8 cellular contexts compared by ENCODE assay signal in genomic region chr7:140697447-140698143, GRCh38. TPM values are rescaled to one million over a fixed set of nuclear protein-coding genes. Genes with fewer than 3 reads are reported as not detected.
DNase-seq lines count a peak whose midpoint lies in the region; ATAC-seq and TF ChIP-seq lines count a peak whose summit lies in the region.

No MANE protein-coding gene starts in this region.

- no peak for TF ChIP-seq POLR2A in stomach (IDR thresholded peaks at IDR 0.05)

- H3K36me3 Mint-ChIP-seq in activated naive CD4-positive, alpha-beta T cell treated with anti-CD3 and anti-CD28 coated beads, Interleukin-2, amount 50 U/mL, for 72 hours = peaks cover 12 to 14% of the 10 kb centered on the region in 2 donors

- no peaks in the 10 kb centered on the region for H3K27me3 ChIP-seq in stomach

- no peaks in the 10 kb centered on the region for H3K9me3 Mint-ChIP-seq in activated naive CD4-positive, alpha-beta T cell treated with anti-CD3 and anti-CD28 coated beads, Interleukin-2, amount 50 U/mL, for 72 hours

- no peak for DNase-seq in activated naive CD4-positive, alpha-beta T cell treated with anti-CD3 and anti-CD28 coated beads, Interleukin-2, amount 50 U/mL, for 72 hours (ENCODE audit: low spot score in 2 of 2)
- DNase-seq in iris pigment epithelial cell (ENCODE audit: low read depth) = peak; percentile 54
- no peak for DNase-seq in stomach
- DNase-seq in G401 (ENCODE audit: low spot score) = no peak
- DNase-seq in NCI-H2107 treated with DMSO at 0.1 percent for 48 hours (lab: John Stamatoyannopoulos, UW; ENCODE audit: unreplicated experiment) = no peak
- no peak for DNase-seq in stimulated activated naive CD4-positive, alpha-beta T cell treated with Interleukin-2 at 50 U/mL for 16 hours (lab: John Stamatoyannopoulos, UW)

- TF ChIP-seq CTCF in HEK293 (tag by site-specific recombination; IDR thresholded peaks at IDR 0.05) = no peak; the same call in 1 of the 2 replicates
- TF ChIP-seq CTCF in stomach (IDR thresholded peaks at IDR 0.05) = no peak

- CTCF ChIA-PET in HEK293 (lab: Yijun Ruan, JAX) = no interaction called here

- intact Hi-C loops in stomach (cut with DNase I; ENCODE audit: low total_unique reads) = no loop called here

- H3K4me1 ChIP-seq in HEK293 (ENCODE audit: control insufficient read depth, insufficient read depth, low read length) (no peaks in the 10 kb centered on the region), stomach (peaks cover 17 to 30% (median 27%) of the 10 kb centered on the region in 4 donors)

- no peak for ATAC-seq in activated naive CD4-positive, alpha-beta T cell treated with anti-CD3 and anti-CD28 coated beads, Interleukin-2, amount 50 U/mL, for 72 hours
- no peak for ATAC-seq in HG03135 (IDR thresholded peaks at IDR 0.05; ENCODE audit: unreplicated experiment)

- H3K27ac ChIP-seq in HEK293 (ENCODE audit: extremely low read depth, low read depth, low read length) = peak overlapping the region; percentile 79
- H3K27ac ChIP-seq in stomach = peak overlapping the region; percentile 96 to 98 (median 97)

- H3K9me3 ChIP-seq in HEK293 (ENCODE audit: control insufficient read depth, insufficient read depth, low read depth, low read length) (no peaks in the 10 kb centered on the region), stomach (no peaks in the 10 kb centered on the region)

- peak overlapping the region; percentile 87 for H3K4me3 ChIP-seq in HEK293 (ENCODE audit: low read depth, low read length)
- H3K4me3 ChIP-seq in stomach = peak overlapping the region; percentile 82 to 94 (median 89)

- no peak for TF ChIP-seq EP300 in stomach (IDR thresholded peaks at IDR 0.05)

- POLR2A ChIA-PET in HEK293 (lab: Yijun Ruan, JAX) = no interaction called here

- peak overlapping the region; percentile 97 to 98 for H3K27ac Mint-ChIP-seq in activated naive CD4-positive, alpha-beta T cell treated with anti-CD3 and anti-CD28 coated beads, Interleukin-2, amount 50 U/mL, for 72 hours

- in situ Hi-C loops in G401 (cut with HindIII; ENCODE audit: low sequenced_read_pairs) = no loop called here

- WGBS in stomach, 5 donors = 22 to 27% (median 24%) methylated on average over 23 to 24 of the region's 24 CpGs

- H3K36me3 ChIP-seq in HEK293 (ENCODE audit: control insufficient read depth in 2 of 2, insufficient read depth in 1 of 2, low read length in 2 of 2) (peaks cover 0 to 37% of the 10 kb centered on the region in 2 experiments; a peak in 1 of 3 replicates), stomach (peaks cover 0 to 11% (median 8%) of the 10 kb centered on the region in 4 donors)

TF ChIP-seq in HEK293, 187 proteins besides CTCF, POLR2A, EP300 and RAD21:
- no peak for TF ChIP-seq ZNF48 (tag by site-specific recombination; IDR thresholded peaks at IDR 0.05)
- TF ChIP-seq, protein P1, sequence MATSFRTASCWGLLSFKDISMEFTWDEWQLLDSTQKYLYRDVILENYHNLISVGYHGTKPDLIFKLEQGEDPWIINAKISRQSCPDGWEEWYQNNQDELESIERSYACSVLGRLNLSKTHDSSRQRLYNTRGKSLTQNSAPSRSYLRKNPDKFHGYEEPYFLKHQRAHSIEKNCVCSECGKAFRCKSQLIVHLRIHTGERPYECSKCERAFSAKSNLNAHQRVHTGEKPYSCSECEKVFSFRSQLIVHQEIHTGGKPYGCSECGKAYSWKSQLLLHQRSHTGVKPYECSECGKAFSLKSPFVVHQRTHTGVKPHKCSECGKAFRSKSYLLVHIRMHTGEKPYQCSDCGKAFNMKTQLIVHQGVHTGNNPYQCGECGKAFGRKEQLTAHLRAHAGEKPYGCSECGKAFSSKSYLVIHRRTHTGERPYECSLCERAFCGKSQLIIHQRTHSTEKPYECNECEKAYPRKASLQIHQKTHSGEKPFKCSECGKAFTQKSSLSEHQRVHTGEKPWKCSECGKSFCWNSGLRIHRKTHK (tag by site-specific recombination; IDR thresholded peaks at IDR 0.05) = no peak
- TF ChIP-seq KLF8 (tag by site-specific recombination; IDR thresholded peaks at IDR 0.05) = no peak
- no peak for TF ChIP-seq ZNF768 (tag by site-specific recombination; IDR thresholded peaks at IDR 0.05)
- no peak for TF ChIP-seq ZNF621 (tag by site-specific recombination; IDR thresholded peaks at IDR 0.05)
- peak; percentile 92 for TF ChIP-seq ZNF664 (tag by site-specific recombination; IDR thresholded peaks at IDR 0.05)
- no peak for TF ChIP-seq ZNF248 (tag by site-specific recombination; IDR thresholded peaks at IDR 0.05)
- no peak for TF ChIP-seq ZNF169 (tag by site-specific recombination; IDR thresholded peaks at IDR 0.05)
- TF ChIP-seq GFI1B (tag by site-specific recombination; IDR thresholded peaks at IDR 0.05) = peak; percentile 69; the same call in 1 of the 2 replicates
- TF ChIP-seq ZNF394 (tag by site-specific recombination; IDR thresholded peaks at IDR 0.05; ENCODE audit: borderline replicate concordance) = peak; percentile 59; the same call in 1 of the 2 replicates
- no peak for TF ChIP-seq ZNF174 (tag by site-specific recombination; IDR thresholded peaks at IDR 0.05)
- 0 out of 2 replicates have a peak, but pooled peaks have one; percentile 8 for TF ChIP-seq WT1 (tag by site-specific recombination; IDR thresholded peaks at IDR 0.05)
- no peak for TF ChIP-seq ZNF362 (tag by site-specific recombination; IDR thresholded peaks at IDR 0.05)
- TF ChIP-seq ZNF433 (tag by site-specific recombination; IDR thresholded peaks at IDR 0.05; ENCODE audit: low read depth) = no peak
- no peak for TF ChIP-seq HOXC10 (CRISPR knock-in tag; IDR thresholded peaks at IDR 0.05)
- peak; percentile 96 for TF ChIP-seq ZBTB48 (tag by site-specific recombination; IDR thresholded peaks at IDR 0.05)
- no peak for TF ChIP-seq ZNF157 (tag by site-specific recombination; IDR thresholded peaks at IDR 0.05)
- TF ChIP-seq SP3 (tag by site-specific recombination; IDR thresholded peaks at IDR 0.05) = no peak
- no peak for TF ChIP-seq AEBP2 (tag by site-specific recombination; IDR thresholded peaks at IDR 0.05; ENCODE audit: borderline replicate concordance)
- TF ChIP-seq BCL11A (tag by site-specific recombination; IDR thresholded peaks at IDR 0.05; ENCODE audit: low read depth) = no peak
- TF ChIP-seq ZNF121 (tag by site-specific recombination; IDR thresholded peaks at IDR 0.05) = no peak
- TF ChIP-seq ZNF10 (tag by site-specific recombination; IDR thresholded peaks at IDR 0.05) = no peak
TF ChIP-seq in HEK293: peak in this region for 5.

RNA-seq across cellular contexts. Expression of gene NDUFB2, which starts 1.1 kb away (rescaled TPM):
- 100 to 1,000 TPM; 128 to 147 TPM for total RNA-seq in activated naive CD4-positive, alpha-beta T cell treated with anti-CD3 and anti-CD28 coated beads, Interleukin-2, amount 50 U/mL, for 72 hours
- 100 to 1,000 TPM in 1 of 5 donors, 10 to 100 TPM in 4; 25.2 to 104 (median 89.3) TPM for total RNA-seq in stomach
- 100 to 1,000 TPM; 311 to 608 (median 464) TPM for polyA plus RNA-seq in stomach
- 240 and 476 TPM in 2 replicates for total RNA-seq in G401 (2014; rRNA removed; shearing (Covaris generic))

RNA-seq across cellular contexts. Expression of gene ADCK2, which starts 24.9 kb away (rescaled TPM):
- 10 to 100 TPM; 13.8 to 25.6 TPM for total RNA-seq in activated naive CD4-positive, alpha-beta T cell treated with anti-CD3 and anti-CD28 coated beads, Interleukin-2, amount 50 U/mL, for 72 hours
- total RNA-seq in stomach = 10 to 100 TPM in 4 of 5 donors, 1 to 10 TPM in 1; 2.7 to 62.3 (median 22.0) TPM
- 10 to 100 TPM in 2 of 3 donors, 1 to 10 TPM in 1; 8.7 to 20.9 (median 10.5) TPM for polyA plus RNA-seq in stomach
- 22.3 and 26.3 TPM in 2 replicates for total RNA-seq in G401 (2014; rRNA removed; shearing (Covaris generic))

RNA-seq across cellular contexts. Expression of gene DENND2A, which starts 57.0 kb away (rescaled TPM):
- not detected for total RNA-seq in activated naive CD4-positive, alpha-beta T cell treated with anti-CD3 and anti-CD28 coated beads, Interleukin-2, amount 50 U/mL, for 72 hours
- total RNA-seq in stomach = 10 to 100 TPM in 1 of 5 donors, 1 to 10 TPM in 4; 4.1 to 17.8 (median 6.2) TPM
- polyA plus RNA-seq in stomach = 10 to 100 TPM in 1 of 3 donors, 1 to 10 TPM in 2; 1.8 to 11.5 (median 8.3) TPM
- 7.9 and 13.4 TPM in 2 replicates for total RNA-seq in G401 (2014; rRNA removed; shearing (Covaris generic))
